Comparison of ENCODE assay signal across 21 cellular contexts in the genomic region with DNA sequence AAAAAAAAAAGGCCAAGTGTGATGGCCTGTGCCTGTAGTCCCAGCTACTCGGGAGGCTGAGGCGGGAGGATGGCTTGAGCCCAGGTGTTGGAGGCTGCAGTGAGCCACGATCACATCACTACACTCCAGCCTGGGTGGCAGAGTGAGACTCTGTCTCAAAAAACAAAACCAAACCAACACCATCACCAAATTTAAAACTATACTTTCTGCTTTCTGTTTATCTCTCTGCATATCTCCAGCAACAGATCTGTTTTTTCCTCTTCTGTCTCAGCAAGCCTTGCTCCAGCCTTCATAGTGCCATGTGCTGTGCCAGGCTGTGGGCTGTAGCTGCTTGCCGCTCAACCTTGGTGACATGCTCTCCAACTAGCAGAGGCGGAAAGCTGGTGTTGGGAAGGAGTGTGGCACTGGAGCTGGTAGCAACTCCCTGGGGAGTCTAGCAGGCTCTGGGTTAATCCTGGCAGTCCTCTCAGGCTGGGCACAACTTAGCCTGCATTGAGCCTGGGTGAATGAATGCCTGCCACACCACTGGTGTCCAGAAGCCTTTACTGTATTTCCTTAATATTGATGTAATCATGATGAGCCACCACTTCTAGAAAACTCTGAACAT.
DNase-seq lines count a peak whose midpoint lies in the region; ATAC-seq and TF ChIP-seq lines count a peak whose summit lies in the region.
"Had no signal": no experiment of that assay in that cellular context is flagged by ENCODE, and none has a peak within 500 bp of the region (broad histone marks: within the 10 kb centered on the region; RNA-seq: fewer than 3 reads in every experiment).

No MANE protein-coding gene starts in this region.

- ATAC-seq in T-helper 17 cell (no peak), HG02870 (IDR thresholded peaks at IDR 0.05; ENCODE audit: unreplicated experiment) (no peak)

- no peak overlapping the region for H3K4me3 ChIP-seq in foreskin fibroblast (ENCODE audit: low read depth in 1 of 2, low read length in 2 of 2)
- H3K4me3 ChIP-seq: MG63, SJCRH30 had no signal

- H3K9me3 ChIP-seq in T-helper 17 cell (ENCODE audit: control insufficient read depth, low read length, poor library complexity, severe bottlenecking): no peaks in the 10 kb centered on the region
- H3K9me3 ChIP-seq: MG63, SJCRH30 had no signal

- DNase-seq in DMS79 treated with DMSO at 0.1 percent for 48 hours (lab: John Stamatoyannopoulos, UW) (peak; percentile 19), DMS79 (lab: John Stamatoyannopoulos, UW) (no peak), T-helper 17 cell (no peak), putamen (ENCODE audit: low spot score) (peak; percentile 60), GDM1 (lab: John Stamatoyannopoulos, UW) (no peak), foreskin fibroblast (no peak), nephron progenitor cell (no peak)
- DNase-seq: AML-193, Calu3, EL, H7, HFFc6, MG63, NCI-H1417, NCI-H1694 treated with DMSO at 0.1 percent for 48 hours, NCI-H2081 treated with DMSO at 0.1 percent for 48 hours, NCI-H2171 treated with DMSO at 0.1 percent for 48 hours, NCI-H526 treated with DMSO at 0.1 percent for 48 hours, OCI-M1, SJCRH30 had no signal

- H3K9me3 Mint-ChIP-seq in nephron progenitor cell: no peaks in the 10 kb centered on the region

- peak overlapping the region; percentile 83 for H3K27ac Mint-ChIP-seq in T-helper 17 cell
- H3K27ac Mint-ChIP-seq in nephron progenitor cell: no peak overlapping the region
- H3K27ac Mint-ChIP-seq: HFFc6 had no signal

- peaks cover 39% of the 10 kb centered on the region for H3K4me1 Mint-ChIP-seq in T-helper 17 cell
- peaks cover 4% of the 10 kb centered on the region for H3K4me1 Mint-ChIP-seq in nephron progenitor cell

- H3K4me3 Mint-ChIP-seq in T-helper 17 cell (peak overlapping the region; percentile 63), nephron progenitor cell (no peak overlapping the region)
- H3K4me3 Mint-ChIP-seq: HFFc6 had no signal

- TF ChIP-seq CTCF in foreskin fibroblast (IDR thresholded peaks at IDR 0.05; ENCODE audit: low read depth, low read length) (no peak), nephron progenitor cell (IDR thresholded peaks at IDR 0.05) (no peak)

- no peaks in the 10 kb centered on the region for H3K36me3 Mint-ChIP-seq in T-helper 17 cell (ENCODE audit: low read depth)
- no peaks in the 10 kb centered on the region for H3K36me3 Mint-ChIP-seq in nephron progenitor cell (ENCODE audit: low read depth)

- H3K27me3 Mint-ChIP-seq in T-helper 17 cell (no peaks in the 10 kb centered on the region), nephron progenitor cell (ENCODE audit: low read depth, poor library complexity) (peaks cover 21% of the 10 kb centered on the region)

Comparison
In these comparisons a context has a peak if more than half of its experiments do, and no peak if none do; other contexts are left out.
1. DNase-seq: peak in DMS79 treated with DMSO at 0.1 percent for 48 hours (single experiment) and putamen (single experiment); none in DMS79 (single experiment), T-helper 17 cell (0 of 3), GDM1 (single experiment), foreskin fibroblast (0 of 2) and nephron progenitor cell (single experiment).